In genomic region chr7:121385800-121386179, GRCh38 we compare ENCODE assay signal across 8 cellular contexts. TPM values are rescaled to one million over a fixed set of nuclear protein-coding genes. Genes with fewer than 3 reads are reported as not detected.
DNase-seq lines count a peak whose midpoint lies in the region; ATAC-seq and TF ChIP-seq lines count a peak whose summit lies in the region.

No MANE protein-coding gene starts in this region.

- peaks cover 48% of the 10 kb centered on the region for H3K79me2 ChIP-seq in Loucy (ENCODE audit: insufficient read depth, low read length)

- H3K4me1 ChIP-seq in Loucy (ENCODE audit: insufficient read depth, low read length, poor library complexity, severe bottlenecking): peaks cover 50% of the 10 kb centered on the region

- H3K36me3 ChIP-seq in Loucy (ENCODE audit: insufficient read depth, low read length): peaks cover 3% of the 10 kb centered on the region; the same call in 1 of the 2 replicates

- TF ChIP-seq POLR2A in GM18505 (IDR thresholded peaks at IDR 0.05; ENCODE audit: borderline replicate concordance, extremely low read depth, insufficient read depth, insufficient read length): no peak

- H3K4me3 ChIP-seq in Loucy (ENCODE audit: low read length, poor library complexity, severe bottlenecking) (no peak overlapping the region), dorsolateral prefrontal cortex (no peak overlapping the region)

- intact Hi-C loops in dorsolateral prefrontal cortex (cut with DNase I): no loop called here

- TF ChIP-seq CTCF in Loucy (conservative IDR thresholded peaks at IDR 0.05; ENCODE audit: low read length): no peak
- no peak for TF ChIP-seq CTCF in dorsolateral prefrontal cortex (IDR thresholded peaks at IDR 0.05 in 54 of 56, conservative IDR thresholded peaks at IDR 0.05 in 2 of 56; ENCODE audit: low read depth in 1 of 56, partially characterized antibody in 56 of 56)

- H4K20me1 ChIP-seq in Loucy (ENCODE audit: insufficient read depth, low read length, poor library complexity, severe bottlenecking): peaks cover 18% of the 10 kb centered on the region

- ATAC-seq in GM18505 (IDR thresholded peaks at IDR 0.05; ENCODE audit: unreplicated experiment): peak; percentile 91
- peak; percentile 89 for ATAC-seq in GM21619 (IDR thresholded peaks at IDR 0.05; ENCODE audit: unreplicated experiment)

- H3F3A ChIP-seq in Loucy (ENCODE audit: low read depth): no peaks in the 10 kb centered on the region

- no peaks in the 10 kb centered on the region for H3K27me3 ChIP-seq in Loucy (ENCODE audit: insufficient read depth, low read length, poor library complexity, severe bottlenecking)
- H3K27me3 ChIP-seq in dorsolateral prefrontal cortex: no peaks in the 10 kb centered on the region

- H2AFZ ChIP-seq in Loucy (ENCODE audit: low read length): no peak overlapping the region

- DNase-seq in epithelial cell of prostate (ENCODE audit: low read depth, low spot score): peak; percentile 6
- DNase-seq in stimulated activated naive CD4-positive, alpha-beta T cell treated with Interleukin-2 at 50 U/mL for 16 hours (lab: John Stamatoyannopoulos, UW): no peak
- DNase-seq in ecto neural progenitor cell (ENCODE audit: low spot score): no peak
- no peak for DNase-seq in dorsolateral prefrontal cortex
- DNase-seq in mucosa of gallbladder (ENCODE audit: low spot score): no peak

- no peaks in the 10 kb centered on the region for H3K9me3 ChIP-seq in Loucy (ENCODE audit: insufficient read depth, low read depth, low read length)

- H3K27ac ChIP-seq in epithelial cell of prostate: no peak overlapping the region
- H3K27ac ChIP-seq in dorsolateral prefrontal cortex: no peak overlapping the region

- no peaks in the 10 kb centered on the region for H3K9me2 ChIP-seq in Loucy (replicated peaks; ENCODE audit: low read depth, low read length)

- peak overlapping the region; percentile 52 for H3K4me2 ChIP-seq in Loucy (ENCODE audit: low read depth, low read length, poor library complexity, severe bottlenecking)

- H3K9ac ChIP-seq in Loucy (ENCODE audit: low read depth, low read length, poor library complexity, severe bottlenecking): no peak overlapping the region

RNA-seq across cellular contexts. Expression of gene FAM3C, which starts 10.3 kb away (rescaled TPM):
- total RNA-seq in dorsolateral prefrontal cortex (100 to 1,000 TPM in 65 of 120 experiments, 10 to 100 TPM in 55; 41.3 to 176 (median 104) TPM), mucosa of gallbladder (64.8 TPM)

RNA-seq across cellular contexts. Expression of gene WNT16, which starts 57.0 kb away (rescaled TPM):
- total RNA-seq in dorsolateral prefrontal cortex (1 to 10 TPM in 66 of 120 experiments, under 1 TPM in 53, not detected in 1; 0.21 to 3.6 (median 1.1) TPM), mucosa of gallbladder (0.17 TPM)
